Comparison of ENCODE assay signal across 9 cellular contexts in the genomic region with DNA sequence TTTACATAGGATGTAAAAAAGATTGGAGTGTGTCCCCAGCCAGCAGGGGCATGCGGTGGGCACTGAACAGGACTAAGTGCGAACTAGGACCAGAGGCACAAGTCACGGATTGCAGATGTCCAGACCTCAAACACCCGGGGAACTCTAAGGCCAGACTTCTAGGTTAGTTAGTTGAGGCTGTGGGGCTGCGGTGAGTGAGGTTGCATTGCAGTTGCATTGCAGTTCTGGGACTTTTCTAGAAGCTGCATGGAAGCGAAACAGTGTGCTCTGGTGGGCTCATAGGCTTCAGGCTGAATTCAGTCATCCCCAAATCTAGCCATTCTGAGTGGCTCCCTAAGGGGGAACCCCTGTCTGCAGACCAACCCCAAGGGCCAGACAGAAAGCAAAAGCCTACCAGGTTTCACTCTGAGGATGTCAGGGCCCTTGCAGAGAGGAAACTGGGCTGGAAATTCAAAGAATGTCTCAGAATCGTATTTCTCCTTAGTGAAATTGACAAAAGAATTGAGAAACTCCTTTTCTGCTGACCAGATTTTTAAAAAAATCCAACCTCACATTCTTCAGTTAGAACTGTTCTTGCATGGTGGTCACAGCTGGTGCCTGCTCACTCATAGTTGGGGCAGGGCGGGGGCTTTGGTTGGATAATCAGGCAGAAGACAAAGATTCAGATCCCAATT.
A peak's percentile ranks its signal among the peaks of the same experiment; 100 is the strongest.
DNase-seq lines count a peak whose midpoint lies in the region; ATAC-seq lines count a peak whose summit lies in the region.
"Had no signal": no experiment of that assay in that cellular context is flagged by ENCODE, and none has a peak within 500 bp of the region (broad histone marks: within the 10 kb centered on the region; RNA-seq: fewer than 3 reads in every experiment).

No MANE protein-coding gene starts in this region.

- peak overlapping the region in 1 of 2 donors; percentile 28 for H3K27ac Mint-ChIP-seq in natural killer cell treated with Interleukin-12 subunit alpha and Interleukin-12 subunit beta and Interleukin-15 and Interleukin-18, amount 100 ng/mL, for 72 hours
- H3K27ac Mint-ChIP-seq in activated T-cell treated with anti-CD3 and anti-CD28 coated beads, Interleukin-2, amount 50 U/mL, for 24 hours, result no peak overlapping the region

- peak; percentile 79 for ATAC-seq in GM18868 (IDR thresholded peaks at IDR 0.05; ENCODE audit: unreplicated experiment)
- peak; percentile 69 for ATAC-seq in GM21723 (IDR thresholded peaks at IDR 0.05; ENCODE audit: unreplicated experiment)
- ATAC-seq in HG03469 (IDR thresholded peaks at IDR 0.05; ENCODE audit: unreplicated experiment), result peak; percentile 46
- peak; percentile 97 to 98 for ATAC-seq in natural killer cell treated with Interleukin-12 subunit alpha and Interleukin-12 subunit beta and Interleukin-15 and Interleukin-18, amount 100 ng/mL, for 72 hours

- H3K9me3 Mint-ChIP-seq in natural killer cell treated with Interleukin-12 subunit alpha and Interleukin-12 subunit beta and Interleukin-15 and Interleukin-18, amount 100 ng/mL, for 72 hours, result no peaks in the 10 kb centered on the region
- H3K9me3 Mint-ChIP-seq in activated T-cell treated with anti-CD3 and anti-CD28 coated beads, Interleukin-2, amount 50 U/mL, for 24 hours, result no peaks in the 10 kb centered on the region

- peak overlapping the region; percentile 58 for H3K4me3 Mint-ChIP-seq in natural killer cell treated with Interleukin-12 subunit alpha and Interleukin-12 subunit beta and Interleukin-15 and Interleukin-18, amount 100 ng/mL, for 72 hours
- no peak overlapping the region for H3K4me3 Mint-ChIP-seq in activated T-cell treated with anti-CD3 and anti-CD28 coated beads, Interleukin-2, amount 50 U/mL, for 24 hours

- H3K4me1 Mint-ChIP-seq in natural killer cell treated with Interleukin-12 subunit alpha and Interleukin-12 subunit beta and Interleukin-15 and Interleukin-18, amount 100 ng/mL, for 72 hours (ENCODE audit: low read depth in 2 of 2), result peaks cover 32 to 38% of the 10 kb centered on the region in 2 donors
- peaks cover 48% of the 10 kb centered on the region for H3K4me1 Mint-ChIP-seq in activated T-cell treated with anti-CD3 and anti-CD28 coated beads, Interleukin-2, amount 50 U/mL, for 24 hours (ENCODE audit: low read depth)

- DNase-seq in natural killer cell treated with Interleukin-12 subunit alpha and Interleukin-12 subunit beta and Interleukin-15 and Interleukin-18, amount 100 ng/mL, for 72 hours (ENCODE audit: low spot score), result peak; percentile 77
- DNase-seq in COLO668 (lab: John Stamatoyannopoulos, UW; ENCODE audit: unreplicated experiment) (no peak), OCI-M1 (lab: John Stamatoyannopoulos, UW) (no peak), CD1c-positive myeloid dendritic cell (ENCODE audit: extremely low spot score) (no peak)
- DNase-seq in activated T-cell treated with anti-CD3 and anti-CD28 coated beads, Interleukin-2, amount 50 U/mL, for 24 hours, result no peak
- DNase-seq: stomach had no signal

- H3K36me3 Mint-ChIP-seq in natural killer cell treated with Interleukin-12 subunit alpha and Interleukin-12 subunit beta and Interleukin-15 and Interleukin-18, amount 100 ng/mL, for 72 hours, result no peaks in the 10 kb centered on the region
- no peaks in the 10 kb centered on the region for H3K36me3 Mint-ChIP-seq in activated T-cell treated with anti-CD3 and anti-CD28 coated beads, Interleukin-2, amount 50 U/mL, for 24 hours (ENCODE audit: low read depth)

- peaks cover 0 to 2% of the 10 kb centered on the region in 2 donors for H3K27me3 Mint-ChIP-seq in natural killer cell treated with Interleukin-12 subunit alpha and Interleukin-12 subunit beta and Interleukin-15 and Interleukin-18, amount 100 ng/mL, for 72 hours
- no peaks in the 10 kb centered on the region for H3K27me3 Mint-ChIP-seq in activated T-cell treated with anti-CD3 and anti-CD28 coated beads, Interleukin-2, amount 50 U/mL, for 24 hours

Comparison
In these comparisons a context has a peak if more than half of its experiments do, and no peak if none do; other contexts are left out.
1. ATAC-seq: peak in every context shown above with its lines; median percentile 98 in natural killer cell treated with Interleukin-12 subunit alpha and Interleukin-12 subunit beta and Interleukin-15 and Interleukin-18, amount 100 ng/mL, for 72 hours; 79 in GM18868; 69 in GM21723; 46 in HG03469.